Comparison of ENCODE assay signal across 18 cellular contexts in genomic region chr10:121485443-121486139, GRCh38.
"Had no signal": no experiment of that assay in that cellular context is flagged by ENCODE, and none has a peak within 500 bp of the region (broad histone marks: within the 10 kb centered on the region; RNA-seq: fewer than 3 reads in every experiment).

No MANE protein-coding gene starts in this region.

- DNase-seq: activated CD4-positive, alpha-beta T cell treated with anti-CD3 and anti-CD28 coated beads for 1 hour; activated CD4-positive, alpha-beta T cell treated with anti-CD3 and anti-CD28 coated beads, Interleukin-2, amount 50 U/mL, for 4 hours; activated CD8-positive, alpha-beta memory T cell treated with anti-CD3 and anti-CD28 coated beads, Interleukin-2, amount 10 ng/mL, durations not matched to agents 7 days and 5 days; activated naive CD4-positive, alpha-beta T cell treated with anti-CD3 and anti-CD28 coated beads for 36 hours; activated naive CD8-positive, alpha-beta T cell treated with anti-CD3 and anti-CD28 coated beads, Interleukin-2, amount 50 U/mL, for 24 hours; activated T-cell treated with anti-CD3 and anti-CD28 coated beads, Interleukin-2, amount 50 U/mL, for 1 hour; pancreas; stimulated activated CD4-positive, alpha-beta T cell treated with anti-CD3 and anti-CD28 coated beads, Interleukin-4, amount 100 ng/mL, for 4 hours; stimulated activated CD8-positive, alpha-beta memory T cell treated with anti-CD3 and anti-CD28 coated beads, Interleukin-4, amount 100 ng/mL, for 48 hours; stimulated activated naive CD4-positive, alpha-beta T cell treated with Interleukin-2 at 50 U/mL for 16 hours; upper lobe of right lung had no signal

- H3K36me3 Mint-ChIP-seq: activated CD8-positive, alpha-beta memory T cell treated with anti-CD3 and anti-CD28 coated beads, Interleukin-2, amount 10 ng/mL, durations not matched to agents 7 days and 5 days had no signal

- H3K4me1 ChIP-seq: ascending aorta, pancreas, upper lobe of right lung had no signal

- H3K27me3 Mint-ChIP-seq: activated CD8-positive, alpha-beta memory T cell treated with anti-CD3 and anti-CD28 coated beads, Interleukin-2, amount 10 ng/mL, durations not matched to agents 7 days and 5 days; activated naive CD8-positive, alpha-beta T cell treated with anti-CD3 and anti-CD28 coated beads, Interleukin-2, amount 50 U/mL, for 24 hours had no signal

- H3K36me3 ChIP-seq: pancreas, thoracic aorta had no signal

- H3K27ac ChIP-seq: ascending aorta, pancreas, thoracic aorta, upper lobe of right lung had no signal

- H3K4me3 Mint-ChIP-seq: activated CD8-positive, alpha-beta memory T cell treated with anti-CD3 and anti-CD28 coated beads, Interleukin-2, amount 10 ng/mL, durations not matched to agents 7 days and 5 days; activated naive CD4-positive, alpha-beta T cell treated with anti-CD3 and anti-CD28 coated beads for 36 hours; activated naive CD8-positive, alpha-beta T cell treated with anti-CD3 and anti-CD28 coated beads, Interleukin-2, amount 50 U/mL, for 24 hours; mesothelial cell of epicardium had no signal

- H3K9me3 Mint-ChIP-seq: activated T-helper 2 cell treated with anti-CD3 and anti-CD28 coated beads, Interferon-gamma antibody, Interleukin-2, Interleukin-4, amounts not matched to agents 10 μg/mL and 5 μg/mL and 100 μg/mL, durations not matched to agents 14 hours and 24 hours and 36 hours; mesothelial cell of epicardium had no signal

- H3K9me3 ChIP-seq: ascending aorta, pancreas, thoracic aorta, upper lobe of right lung had no signal

- H3K4me3 ChIP-seq: ascending aorta, pancreas, skin epidermis, thoracic aorta, upper lobe of right lung had no signal

- H3K27me3 ChIP-seq: ascending aorta, pancreas, upper lobe of right lung had no signal

- H3K4me1 Mint-ChIP-seq: activated CD8-positive, alpha-beta memory T cell treated with anti-CD3 and anti-CD28 coated beads, Interleukin-2, amount 10 ng/mL, durations not matched to agents 7 days and 5 days; activated naive CD8-positive, alpha-beta T cell treated with anti-CD3 and anti-CD28 coated beads, Interleukin-2, amount 50 U/mL, for 24 hours had no signal

- H3K27ac Mint-ChIP-seq: activated CD8-positive, alpha-beta memory T cell treated with anti-CD3 and anti-CD28 coated beads, Interleukin-2, amount 10 ng/mL, durations not matched to agents 7 days and 5 days; activated naive CD4-positive, alpha-beta T cell treated with anti-CD3 and anti-CD28 coated beads for 36 hours; activated naive CD8-positive, alpha-beta T cell treated with anti-CD3 and anti-CD28 coated beads, Interleukin-2, amount 50 U/mL, for 24 hours; activated T-helper 2 cell treated with anti-CD3 and anti-CD28 coated beads, Interferon-gamma antibody, Interleukin-2, Interleukin-4, amounts not matched to agents 10 μg/mL and 5 μg/mL and 100 μg/mL, durations not matched to agents 14 hours and 24 hours and 36 hours had no signal

- ATAC-seq: activated CD8-positive, alpha-beta memory T cell treated with anti-CD3 and anti-CD28 coated beads, Interleukin-2, amount 10 ng/mL, durations not matched to agents 7 days and 5 days; activated naive CD8-positive, alpha-beta T cell treated with anti-CD3 and anti-CD28 coated beads, Interleukin-2, amount 50 U/mL, for 24 hours; esophagus mucosa; pancreas; SK-N-SH treated with all-trans-retinoic acid at 6 μM for 48 hours; upper lobe of right lung had no signal
